In genomic region chr18:62957885-62958472, GRCh38 we compare ENCODE assay signal across 8 cellular contexts.
A peak's percentile ranks its signal among the peaks of the same experiment; 100 is the strongest.
DNase-seq lines count a peak whose midpoint lies in the region; ATAC-seq, FAIRE-seq and TF ChIP-seq lines count a peak whose summit lies in the region.

No MANE protein-coding gene starts in this region.

- no peaks in the 10 kb centered on the region for H3K9me1 ChIP-seq in endothelial cell of umbilical vein (replicated peaks; ENCODE audit: control insufficient read depth, extremely low read depth, insufficient read depth, low read length)

- H4K20me1 ChIP-seq in endothelial cell of umbilical vein (replicated peaks; ENCODE audit: control insufficient read depth, extremely low read depth, insufficient read depth, low read length) = no peaks in the 10 kb centered on the region

- CTCF ChIA-PET in endothelial cell of umbilical vein (lab: Charles Lee) = interaction anchor here (0.6 to 5.6 kb wide), 41 partner anchors 9 to 507 kb away, joined by 3 to 169 read pairs (median 4); partner anchors contain the start of gene PHLPP1

- peak; percentile 28 to 79 (median 66) for ATAC-seq in pancreas

- FAIRE-seq in endothelial cell of umbilical vein (lab: Jason Lieb, UNC) = peak; percentile 50
- no peak for FAIRE-seq in pancreas (lab: Jason Lieb, UNC)

- H3K4me3 ChIP-seq in WERI-Rb-1 (ENCODE audit: low read depth, low read length) (no peak overlapping the region), endothelial cell of umbilical vein (replicated peaks in 1 of 3; ENCODE audit: insufficient read depth in 1 of 3, low read depth in 1 of 3, low read length in 3 of 3) (no peak overlapping the region), pancreas (no peak overlapping the region)

- no peaks in the 10 kb centered on the region for H3K27me3 ChIP-seq in WERI-Rb-1 (ENCODE audit: insufficient read depth, low read depth, severe bottlenecking)
- H3K27me3 ChIP-seq in endothelial cell of umbilical vein (ENCODE audit: control insufficient read depth in 2 of 2, insufficient read depth in 2 of 2, low read length in 2 of 2) = no peaks in the 10 kb centered on the region
- no peaks in the 10 kb centered on the region for H3K27me3 ChIP-seq in pancreas

- TF ChIP-seq CTCF in WERI-Rb-1 (IDR thresholded peaks at IDR 0.05; ENCODE audit: low read depth, low read length) (peak; percentile 49; the same call in 1 of the 2 replicates), endothelial cell of umbilical vein (IDR thresholded peaks at IDR 0.05; ENCODE audit: extremely low read depth in 1 of 2, insufficient read depth in 1 of 2, low read depth in 1 of 2, low read length in 2 of 2) (peak; percentile 31 to 42), pancreas (IDR thresholded peaks at IDR 0.05) (peak in 1 of 4 donors; percentile 20)

- H3K4me2 ChIP-seq in endothelial cell of umbilical vein (ENCODE audit: insufficient read depth, low read length) = no peak overlapping the region

- H3K36me3 ChIP-seq in WERI-Rb-1 = peaks cover 4% of the 10 kb centered on the region; the same call in 1 of the 2 replicates
- H3K36me3 ChIP-seq in endothelial cell of umbilical vein (ENCODE audit: control insufficient read depth in 2 of 2, extremely low read depth in 1 of 2, insufficient read depth in 2 of 2, low read length in 2 of 2) = no peaks in the 10 kb centered on the region
- H3K36me3 ChIP-seq in pancreas = no peaks in the 10 kb centered on the region

- intact Hi-C loops in endothelial cell of umbilical vein (cut with micrococcal nuclease) = loop anchor here (1.0 to 2.0 kb wide), 4 partner anchors 81 to 372 kb away; partner anchors contain the start of gene PHLPP1
- intact Hi-C loops in pancreas (cut with DNase I) = no loop called here

- POLR2A ChIA-PET in endothelial cell of umbilical vein (lab: Charles Lee) = no interaction called here

- dilution Hi-C loops in endothelial cell of umbilical vein (cut with MboI; ENCODE audit: extremely low pct_ligation_motif_present, low sequenced_read_pairs) = no loop called here

- WGBS in pancreas, 2 donors = 66 to 69% methylated on average over 9 of the region's 9 CpGs

- H3K79me2 ChIP-seq in endothelial cell of umbilical vein (ENCODE audit: control insufficient read depth, insufficient read depth, low read length) = no peaks in the 10 kb centered on the region

- no peak overlapping the region for H3K9ac ChIP-seq in endothelial cell of umbilical vein (replicated peaks; ENCODE audit: extremely low read depth, insufficient read depth, low read length)

- DNase-seq in SIG-M5 treated with dmso at 0.1 percent for 504 hours (lab: John Stamatoyannopoulos, UW; ENCODE audit: unreplicated experiment) (peak; percentile 37), SIG-M5 (lab: John Stamatoyannopoulos, UW) (no peak), HK-2 (ENCODE audit: unreplicated experiment) (peak; percentile 11), WERI-Rb-1 (peak; percentile 70), endothelial cell of umbilical vein (ENCODE audit: low read depth, low spot score) (peak; percentile 60), pancreas (peak in 2 of 6 donors; percentile 30 to 47), D341Med (ENCODE audit: low spot score) (no peak), occipital lobe (lab: John Stamatoyannopoulos, UW) (no peak)

- no peaks in the 10 kb centered on the region for H3K9me3 ChIP-seq in WERI-Rb-1 (ENCODE audit: severe bottlenecking)
- no peaks in the 10 kb centered on the region for H3K9me3 ChIP-seq in endothelial cell of umbilical vein (replicated peaks; ENCODE audit: control insufficient read depth, insufficient read depth, low read length)
- H3K9me3 ChIP-seq in pancreas = no peaks in the 10 kb centered on the region

- H3K4me1 ChIP-seq in endothelial cell of umbilical vein (ENCODE audit: control insufficient read depth, extremely low read depth, insufficient read depth, low read length) (peaks cover 5% of the 10 kb centered on the region), pancreas (no peaks in the 10 kb centered on the region)

- no TSS peak for BruUV-seq in endothelial cell of umbilical vein (replicated peaks; lab: Mats Ljungman, UMichigan)

- H2AFZ ChIP-seq in endothelial cell of umbilical vein (ENCODE audit: low read depth, low read length) = no peak overlapping the region

- TF ChIP-seq POLR2A in endothelial cell of umbilical vein (IDR thresholded peaks at IDR 0.05; ENCODE audit: low read depth, low read length) = no peak

- H3K27ac ChIP-seq in WERI-Rb-1 (no peak overlapping the region), endothelial cell of umbilical vein (ENCODE audit: insufficient read depth, low read depth, low read length) (no peak overlapping the region), pancreas (no peak overlapping the region)

TF ChIP-seq in endothelial cell of umbilical vein, 7 proteins besides CTCF, POLR2A, EP300 and RAD21:
- no peak for TF ChIP-seq GATA2 (IDR thresholded peaks at IDR 0.05; ENCODE audit: insufficient read depth, insufficient read length, low read depth, low read length)
- no peak for TF ChIP-seq POLR2AphosphoS5 (IDR thresholded peaks at IDR 0.05; ENCODE audit: insufficient read depth, low read depth, low read length)

Comparison
In these comparisons a context has a peak if more than half of its experiments do, and no peak if none do; other contexts are left out.
1. DNase-seq: peak in SIG-M5 treated with dmso at 0.1 percent for 504 hours (single experiment), HK-2 (single experiment), WERI-Rb-1 (single experiment) and endothelial cell of umbilical vein (single experiment); none in SIG-M5 (single experiment), D341Med (single experiment) and occipital lobe (single experiment).